1 cellular context compared by ENCODE assay signal in genomic region chr3:172034786-172035685, GRCh38.
TF ChIP-seq lines count a peak whose summit lies in the region.

No MANE protein-coding gene starts in this region.

TF ChIP-seq in GM12878, 131 proteins besides CTCF, POLR2A, EP300 and RAD21 (continued from another document):
- TF ChIP-seq PKNOX1 (IDR thresholded peaks at IDR 0.05) (peak; percentile 82), SMARCA5 (IDR thresholded peaks at IDR 0.05) (no peak), SMC3 (IDR thresholded peaks at IDR 0.05; ENCODE audit: borderline replicate concordance, low read length) (peak; percentile 30; the same call in 1 of the 2 replicates)
